9 cellular contexts compared by ENCODE assay signal in genomic region chr12:24991209-24992049, GRCh38. TPM values are rescaled to one million over a fixed set of nuclear protein-coding genes. Genes with fewer than 3 reads are reported as not detected.
DNase-seq lines count a peak whose midpoint lies in the region; ATAC-seq and TF ChIP-seq lines count a peak whose summit lies in the region.
"Had no signal": no experiment of that assay in that cellular context is flagged by ENCODE, and none has a peak within 500 bp of the region (broad histone marks: within the 10 kb centered on the region; RNA-seq: fewer than 3 reads in every experiment).

No MANE protein-coding gene starts in this region.

- H3K9me3 ChIP-seq in right atrium auricular region (no peaks in the 10 kb centered on the region), sigmoid colon (no peaks in the 10 kb centered on the region)
- H3K9me3 ChIP-seq: HAP-1 had no signal

- H3K27me3 ChIP-seq in right atrium auricular region (no peaks in the 10 kb centered on the region), sigmoid colon (no peaks in the 10 kb centered on the region)

- no peak for TF ChIP-seq POLR2A in sigmoid colon (IDR thresholded peaks at IDR 0.05)

- in situ Hi-C loops in ACHN (cut with HindIII; ENCODE audit: low pct_ligation_motif_present, low pct_unique_long_range_greater_than_20kb, low sequenced_read_pairs) = loop anchor here (10.0 kb wide), 1 partner anchor 143 kb away; no protein-coding TSS in a partner anchor

- WGBS in sigmoid colon, 2 donors = 38 to 40% methylated on average over 9 of the region's 9 CpGs

- H3K27ac ChIP-seq in right atrium auricular region (no peak overlapping the region), sigmoid colon (no peak overlapping the region)

- intact Hi-C loops in sigmoid colon (cut with DNase I) = loop anchor here (5.0 kb wide), 1 partner anchor 141 kb away; no protein-coding TSS in a partner anchor

- no peak for TF ChIP-seq EP300 in sigmoid colon (IDR thresholded peaks at IDR 0.05)

- DNase-seq in ACHN = peak; percentile 76
- DNase-seq in NCI-H345 treated with DMSO at 0.1 percent for 48 hours (lab: John Stamatoyannopoulos, UW; ENCODE audit: unreplicated experiment) = peak; percentile 77
- peak; percentile 61 for DNase-seq in amniotic epithelial cell (ENCODE audit: low read depth)
- DNase-seq in right atrium auricular region (ENCODE audit: low spot score) = no peak
- DNase-seq in sigmoid colon = no peak
- no peak for DNase-seq in stimulated activated CD4-positive, alpha-beta T cell treated with anti-CD3 and anti-CD28 coated beads, Interleukin-15, amount 100 ng/mL, for 24 hours

- H3K4me1 ChIP-seq in right atrium auricular region (no peaks in the 10 kb centered on the region), sigmoid colon (no peaks in the 10 kb centered on the region)
- H3K4me1 ChIP-seq: HAP-1 had no signal

- H3K4me3 ChIP-seq in right atrium auricular region (no peak overlapping the region), sigmoid colon (no peak overlapping the region)
- H3K4me3 ChIP-seq: HAP-1 had no signal

- ATAC-seq in HG03378 (IDR thresholded peaks at IDR 0.05; ENCODE audit: unreplicated experiment) = peak; percentile 51

- TF ChIP-seq CTCF in GM12873 (IDR thresholded peaks at IDR 0.05; ENCODE audit: insufficient read depth, low read depth, low read length, missing control alignments) = peak; percentile 48
- peak; percentile 37 to 69 for TF ChIP-seq CTCF in right atrium auricular region (IDR thresholded peaks at IDR 0.05)
- peak in 3 of 4 experiments; percentile 43 to 57 (median 50) for TF ChIP-seq CTCF in sigmoid colon (IDR thresholded peaks at IDR 0.05)

- H3K36me3 ChIP-seq in right atrium auricular region (no peaks in the 10 kb centered on the region), sigmoid colon (no peaks in the 10 kb centered on the region)
- H3K36me3 ChIP-seq: HAP-1 had no signal

RNA-seq across cellular contexts. Expression of gene BCAT1, which starts 42.5 kb away (rescaled TPM):
- 10 to 100 TPM in 1 of 2 donors, 1 to 10 TPM in 1; 3.4 to 13.1 TPM for total RNA-seq in right atrium auricular region
- total RNA-seq in sigmoid colon = 10 to 100 TPM in 3 of 4 donors, 1 to 10 TPM in 1; 7.9 to 20.3 (median 20.2) TPM
- 10 to 100 TPM in 1 of 3 donors, 1 to 10 TPM in 2; 2.1 to 12.0 (median 3.1) TPM for polyA plus RNA-seq in sigmoid colon

Comparison
In these comparisons a context has a peak if more than half of its experiments do, and no peak if none do; other contexts are left out.
1. DNase-seq: peak in ACHN (single experiment), NCI-H345 treated with DMSO at 0.1 percent for 48 hours (single experiment) and amniotic epithelial cell (single experiment); none in right atrium auricular region (single experiment), sigmoid colon (single experiment) and stimulated activated CD4-positive, alpha-beta T cell treated with anti-CD3 and anti-CD28 coated beads, Interleukin-15, amount 100 ng/mL, for 24 hours (single experiment).
2. Peak in every context shown above with its lines, with median percentiles within 50 percentile points of each other: CTCF ChIP-seq.